In genomic region chr5:143207563-143208364, GRCh38 we compare ENCODE assay signal across 15 cellular contexts.
DNase-seq lines count a peak whose midpoint lies in the region; ATAC-seq and TF ChIP-seq lines count a peak whose summit lies in the region.
"Had no signal": no experiment of that assay in that cellular context is flagged by ENCODE, and none has a peak within 500 bp of the region (broad histone marks: within the 10 kb centered on the region; RNA-seq: fewer than 3 reads in every experiment).

No MANE protein-coding gene starts in this region.

- H3K36me3 ChIP-seq in Caco-2 (ENCODE audit: control insufficient read depth, insufficient read depth, low read length), result peaks cover 1% of the 10 kb centered on the region; the same call in 1 of the 2 replicates
- H3K36me3 ChIP-seq: SJCRH30 had no signal

- H3K4me1 ChIP-seq in Caco-2, result no peaks in the 10 kb centered on the region
- H3K4me1 ChIP-seq: SJCRH30 had no signal

- TF ChIP-seq CTCF in GM12865 (IDR thresholded peaks at IDR 0.05; ENCODE audit: insufficient read depth, low read depth, low read length, missing control alignments) (no peak), nephron (IDR thresholded peaks at IDR 0.05; ENCODE audit: unreplicated experiment in 3 of 3) (no peak), Caco-2 (IDR thresholded peaks at IDR 0.05; ENCODE audit: insufficient read depth in 1 of 2, low read depth in 1 of 2, low read length in 1 of 2, severe bottlenecking in 1 of 2, unreplicated experiment in 1 of 2) (no peak)

- peaks cover 5% of the 10 kb centered on the region for H3K36me3 Mint-ChIP-seq in central memory CD8-positive, alpha-beta T cell (ENCODE audit: insufficient read depth)
- H3K36me3 Mint-ChIP-seq in nephron (ENCODE audit: low read depth) (no peaks in the 10 kb centered on the region), Caco-2 (ENCODE audit: insufficient read depth, unreplicated experiment) (peaks cover 43% of the 10 kb centered on the region)

- BruUV-seq in Caco-2 (replicated peaks; lab: Mats Ljungman, UMichigan), result no TSS peak

- H3K27ac Mint-ChIP-seq in central memory CD8-positive, alpha-beta T cell (ENCODE audit: low read depth), result peak overlapping the region; percentile 49
- H3K27ac Mint-ChIP-seq in nephron (peak overlapping the region; percentile 88 to 97 (median 95)), Caco-2 (ENCODE audit: unreplicated experiment) (no peak overlapping the region)
- H3K27ac Mint-ChIP-seq: activated B cell treated with CpG ODN at 0.5 μM for 24 hours, mesothelial cell of epicardium, progenitor cell of endocrine pancreas had no signal

- no peaks in the 10 kb centered on the region for H3K27me3 ChIP-seq in Caco-2 (replicated peaks; ENCODE audit: control insufficient read depth, insufficient read depth, low read length)
- H3K27me3 ChIP-seq: SJCRH30 had no signal

- peaks cover 48% of the 10 kb centered on the region for H3K4me1 Mint-ChIP-seq in central memory CD8-positive, alpha-beta T cell
- peaks cover 51% of the 10 kb centered on the region for H3K4me1 Mint-ChIP-seq in nephron
- no peaks in the 10 kb centered on the region for H3K4me1 Mint-ChIP-seq in Caco-2 (ENCODE audit: low read depth, unreplicated experiment)

- H3K9me3 ChIP-seq in Caco-2, result no peaks in the 10 kb centered on the region
- H3K9me3 ChIP-seq: SJCRH30 had no signal

- no peaks in the 10 kb centered on the region for H3K9me3 Mint-ChIP-seq in central memory CD8-positive, alpha-beta T cell
- no peaks in the 10 kb centered on the region for H3K9me3 Mint-ChIP-seq in nephron
- H3K9me3 Mint-ChIP-seq in Caco-2 (ENCODE audit: unreplicated experiment), result no peaks in the 10 kb centered on the region
- H3K9me3 Mint-ChIP-seq: activated B cell treated with CpG ODN at 0.5 μM for 24 hours had no signal

- POLR2A ChIA-PET in Caco-2 (lab: Charles Lee), result no interaction called here

- CTCF ChIA-PET in Caco-2 (lab: Charles Lee), result no interaction called here

- ATAC-seq in central memory CD8-positive, alpha-beta T cell (replicated peaks; ENCODE audit: extremely low read depth, poor library complexity, severe bottlenecking), result no peak
- ATAC-seq: esophagus mucosa had no signal

- intact Hi-C loops in Caco-2 (cut with micrococcal nuclease; ENCODE audit: unreplicated experiment), result no loop called here

- no peak overlapping the region for H3K4me3 Mint-ChIP-seq in central memory CD8-positive, alpha-beta T cell
- H3K4me3 Mint-ChIP-seq in nephron (peak overlapping the region in 2 of 3 experiments; percentile 19 to 60), Caco-2 (ENCODE audit: unreplicated experiment) (no peak overlapping the region)
- H3K4me3 Mint-ChIP-seq: activated B cell treated with CpG ODN at 0.5 μM for 24 hours, mesothelial cell of epicardium had no signal

- H3K27me3 Mint-ChIP-seq in central memory CD8-positive, alpha-beta T cell, result no peaks in the 10 kb centered on the region
- H3K27me3 Mint-ChIP-seq in nephron (ENCODE audit: low read depth) (peaks cover 6% of the 10 kb centered on the region), Caco-2 (ENCODE audit: insufficient read depth, unreplicated experiment) (no peaks in the 10 kb centered on the region)
- H3K27me3 Mint-ChIP-seq: activated B cell treated with CpG ODN at 0.5 μM for 24 hours, progenitor cell of endocrine pancreas had no signal

- DNase-seq in GM12865 (ENCODE audit: low read depth) (peak; percentile 89), HUDEP-2 (lab: John Stamatoyannopoulos, UW; ENCODE audit: unreplicated experiment in 76 of 76) (peak in 75 of 76 experiments; percentile 12 to 93 (median 70)), occipital lobe (lab: John Stamatoyannopoulos, UW) (no peak), Caco-2 (no peak), SKM-1 treated with dmso at 0.1 percent for 144 hours (lab: John Stamatoyannopoulos, UW; ENCODE audit: unreplicated experiment) (no peak)
- DNase-seq in central memory CD8-positive, alpha-beta T cell (ENCODE audit: low spot score in 2 of 2), result no peak
- no peak for DNase-seq in stimulated activated naive CD4-positive, alpha-beta T cell (lab: John Stamatoyannopoulos, UW)
- DNase-seq: activated B cell treated with CpG ODN at 0.5 μM for 24 hours, NCI-H69, SJCRH30 had no signal

- H3K4me3 ChIP-seq in GM12865 (ENCODE audit: low read depth, low read length) (peak overlapping the region; percentile 63), Caco-2 (ENCODE audit: low read depth, low read length) (no peak overlapping the region)
- H3K4me3 ChIP-seq: GM23248, SJCRH30 had no signal

Comparison
In these comparisons a context has a peak if more than half of its experiments do, and no peak if none do; other contexts are left out.
1. DNase-seq: peak in GM12865 (single experiment) and HUDEP-2 (75 of 76); none in central memory CD8-positive, alpha-beta T cell (0 of 2), occipital lobe (single experiment), Caco-2 (0 of 2), SKM-1 treated with dmso at 0.1 percent for 144 hours (single experiment) and stimulated activated naive CD4-positive, alpha-beta T cell (0 of 6).
2. H3K4me3 Mint-ChIP-seq: peak in nephron (2 of 3); none in central memory CD8-positive, alpha-beta T cell (single experiment) and Caco-2 (single experiment).